8 cellular contexts compared by ENCODE assay signal in the genomic region with DNA sequence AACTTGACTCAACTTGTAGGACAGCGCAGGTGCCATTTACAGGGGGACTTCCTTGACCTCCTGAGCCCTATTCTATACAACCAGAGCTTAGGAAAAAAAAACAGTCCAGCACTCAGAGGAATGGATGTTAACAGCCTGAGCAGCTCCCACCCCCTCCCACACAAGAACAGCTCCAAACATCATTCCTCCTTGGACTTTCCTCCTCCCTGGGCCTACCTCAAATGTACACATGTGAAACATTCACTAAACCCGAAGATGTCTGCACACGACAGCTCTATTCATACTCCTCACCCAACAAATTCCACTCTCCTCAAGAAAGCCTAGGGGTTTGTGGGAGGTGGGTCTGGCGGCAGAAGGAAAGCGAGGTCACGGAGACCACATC. TPM values are rescaled to one million over a fixed set of nuclear protein-coding genes. Genes with fewer than 3 reads are reported as not detected.
DNase-seq lines count a peak whose midpoint lies in the region; ATAC-seq and TF ChIP-seq lines count a peak whose summit lies in the region.

No MANE protein-coding gene starts in this region.

- H3K79me2 ChIP-seq in mesendoderm (ENCODE audit: control insufficient read depth, insufficient read depth, low read length): peaks cover 19% of the 10 kb centered on the region

- H3K4ac ChIP-seq in mesendoderm (ENCODE audit: low read depth, low read length): no peak overlapping the region

- H3K27ac Mint-ChIP-seq in MCF 10A (ENCODE audit: low read depth, unreplicated experiment): peak overlapping the region; percentile 73

- in situ Hi-C loops in GM13976 (cut with MboI; ENCODE audit: low sequenced_read_pairs, unreplicated experiment): no loop called here

- peaks cover 4 to 37% (median 28%) of the 10 kb centered on the region in 12 donors for H3K4me1 ChIP-seq in heart left ventricle
- H3K4me1 ChIP-seq in mesendoderm (ENCODE audit: control insufficient read depth, low read depth, low read length): peaks cover 8% of the 10 kb centered on the region
- peaks cover 5 to 25% of the 10 kb centered on the region in 2 donors for H3K4me1 ChIP-seq in uterus

- intact Hi-C loops in heart left ventricle (cut with DNase I) (loop anchor here in 2 of 10 donors (5.0 kb wide), 3 partner anchors 101 to 241 kb away; partner anchors contain the start of genes NCKIPSD (in 1 of the 2) and PFKFB4 (in 1 of the 2)), left ventricle myocardium superior (cut with micrococcal nuclease) (no loop called here), MCF 10A (cut with micrococcal nuclease) (loop anchor here (5.0 kb wide), 1 partner anchor 101 kb away; no protein-coding TSS in a partner anchor), uterus (cut with DNase I; ENCODE audit: low total_unique reads) (no loop called here)

- peak overlapping the region; percentile 97 for H3K56ac ChIP-seq in mesendoderm (ENCODE audit: low read length)

- peak overlapping the region; percentile 100 for H3K4me2 ChIP-seq in mesendoderm (ENCODE audit: low read length)

- H3K27me3 ChIP-seq in heart left ventricle (no peaks in the 10 kb centered on the region), mesendoderm (ENCODE audit: insufficient read depth, low read length, poor library complexity) (no peaks in the 10 kb centered on the region), uterus (no peaks in the 10 kb centered on the region)

- H3K18ac ChIP-seq in mesendoderm (ENCODE audit: low read length): no peak overlapping the region

- no peaks in the 10 kb centered on the region for H3K27me3 Mint-ChIP-seq in MCF 10A (ENCODE audit: insufficient read depth, unreplicated experiment)

- H3K9me3 ChIP-seq in heart left ventricle: no peaks in the 10 kb centered on the region
- no peaks in the 10 kb centered on the region for H3K9me3 ChIP-seq in uterus

- peaks cover 0 to 51% (median 33%) of the 10 kb centered on the region in 9 donors for H3K36me3 ChIP-seq in heart left ventricle
- peaks cover 4% of the 10 kb centered on the region for H3K36me3 ChIP-seq in mesendoderm (ENCODE audit: control insufficient read depth, insufficient read depth, low read length)
- H3K36me3 ChIP-seq in uterus: no peaks in the 10 kb centered on the region

- H3K9ac ChIP-seq in mesendoderm (ENCODE audit: low read length): peak overlapping the region; percentile 91

- peak overlapping the region; percentile 39 for H2BK5ac ChIP-seq in mesendoderm (ENCODE audit: low read length)

- CTCF ChIA-PET in MCF 10A (lab: Yijun Ruan, JAX): interaction anchor here (0.7 to 4.7 kb wide), 9 partner anchors 9 to 580 kb away, joined by 3 to 57 read pairs (median 6); no protein-coding TSS in a partner anchor

- H3K4me1 Mint-ChIP-seq in MCF 10A (ENCODE audit: insufficient read depth, unreplicated experiment): peaks cover 25% of the 10 kb centered on the region

- peaks cover 14% of the 10 kb centered on the region for H3K79me1 ChIP-seq in mesendoderm (ENCODE audit: low read length)

- H3K4me3 ChIP-seq in heart left ventricle (peak overlapping the region; percentile 60 to 98 (median 84)), mesendoderm (ENCODE audit: low read length) (peak overlapping the region; percentile 69), uterus (peak overlapping the region; percentile 59 to 89)

- no peak overlapping the region for H4K8ac ChIP-seq in mesendoderm (ENCODE audit: low read depth, low read length)

- TF ChIP-seq CTCF in heart left ventricle (IDR thresholded peaks at IDR 0.05): no peak
- no peak for TF ChIP-seq CTCF in MCF 10A (IDR thresholded peaks at IDR 0.05; ENCODE audit: unreplicated experiment)
- no peak for TF ChIP-seq CTCF in uterus (IDR thresholded peaks at IDR 0.05)
- no peak for TF ChIP-seq CTCF in GM13976 (IDR thresholded peaks at IDR 0.05; ENCODE audit: borderline replicate concordance, control extremely low read depth, extremely low read depth, insufficient read depth, missing control alignments)

- no peak for ATAC-seq in heart left ventricle
- no peak for ATAC-seq in left ventricle myocardium superior

- peak overlapping the region; percentile 96 for H3K4me3 Mint-ChIP-seq in MCF 10A (ENCODE audit: unreplicated experiment)

- H2BK15ac ChIP-seq in mesendoderm (replicated peaks; ENCODE audit: low read depth): no peak overlapping the region

- POLR2A ChIA-PET in MCF 10A (lab: Yijun Ruan, JAX): interaction anchor here (0.6 to 6.0 kb wide), 31 partner anchors 10 to 583 kb away, joined by 3 to 61 read pairs (median 4); partner anchors contain the start of genes CDC25A, IMPDH2, IP6K2 and PFKFB4

- no peak overlapping the region for H2BK120ac ChIP-seq in mesendoderm (ENCODE audit: low read depth, low read length)

- peak overlapping the region; percentile 9 for H2AK5ac ChIP-seq in mesendoderm (ENCODE audit: low read length)

- H3K27ac ChIP-seq in heart left ventricle (peak overlapping the region; percentile 49 to 94 (median 88)), mesendoderm (ENCODE audit: low read depth, low read length) (no peak overlapping the region), uterus (peak overlapping the region; percentile 85 to 93)

- no peak overlapping the region for H4K5ac ChIP-seq in mesendoderm (ENCODE audit: low read length)

- TF ChIP-seq POLR2A in heart left ventricle (IDR thresholded peaks at IDR 0.05) (no peak), uterus (IDR thresholded peaks at IDR 0.05) (no peak)

- WGBS in heart left ventricle, 4 donors: 12 to 16% (median 14%) methylated on average over 5 to 6 of the region's 6 CpGs
- WGBS in mesendoderm (ENCODE audit: extremely low coverage, insufficient coverage, low lambda C conversion rate): no CpG with 5 or more reads among the region's 6 CpGs

- peak overlapping the region; percentile 15 for H3K23ac ChIP-seq in mesendoderm (ENCODE audit: low read length)

- H3K9me3 Mint-ChIP-seq in MCF 10A (ENCODE audit: unreplicated experiment): no peaks in the 10 kb centered on the region

- H3K36me3 Mint-ChIP-seq in MCF 10A (ENCODE audit: insufficient read depth, unreplicated experiment): peaks cover 54% of the 10 kb centered on the region

- no peak for DNase-seq in heart left ventricle
- DNase-seq in left ventricle myocardium superior: no peak
- no peak for DNase-seq in MCF 10A (ENCODE audit: unreplicated experiment)
- no peak for DNase-seq in mesendoderm
- DNase-seq in uterus: no peak
- no peak for DNase-seq in Kasumi-1 (lab: John Stamatoyannopoulos, UW)
- DNase-seq in NCI-H1436 treated with DMSO at 0.1 percent for 48 hours (lab: John Stamatoyannopoulos, UW): no peak
- no peak for DNase-seq in GM13976 (ENCODE audit: low spot score)

- TSS peak; percentile 73 for BruUV-seq in MCF 10A (replicated peaks; lab: Mats Ljungman, UMichigan)

RNA-seq across cellular contexts. Expression of gene ATRIP, which starts 0.5 kb away (rescaled TPM):
- 1 to 10 TPM; 2.1 to 5.0 (median 3.6) TPM for total RNA-seq in heart left ventricle
- 1 to 10 TPM; 2.6 to 5.1 TPM for polyA plus RNA-seq in heart left ventricle
- 4.9 TPM for total RNA-seq in left ventricle myocardium superior
- total RNA-seq in MCF 10A (2022): 8.6 and 9.1 TPM in 2 replicates
- 15.5 TPM for polyA plus RNA-seq in mesendoderm (2013, experiment 1 of 2)
- 16.0 TPM for polyA plus RNA-seq in mesendoderm (2013, experiment 2 of 2)
- 10 to 100 TPM in 1 of 4 donors, 1 to 10 TPM in 3; 5.3 to 11.5 (median 7.5) TPM for total RNA-seq in uterus

RNA-seq across cellular contexts. Expression of gene TMA7, which starts 6.0 kb away (rescaled TPM):
- total RNA-seq in heart left ventricle (100 to 1,000 TPM; 177 to 284 (median 198) TPM), left ventricle myocardium superior (262 TPM), MCF 10A (2022) (356 and 372 TPM in 2 replicates), uterus (100 to 1,000 TPM in 3 of 4 donors, 10 to 100 TPM in 1; 94.8 to 195 (median 141) TPM)
- 100 to 1,000 TPM; 289 to 733 TPM for polyA plus RNA-seq in heart left ventricle
- polyA plus RNA-seq in mesendoderm (2013, experiment 1 of 2): 1,066 TPM
- 1,068 TPM for polyA plus RNA-seq in mesendoderm (2013, experiment 2 of 2)

RNA-seq across cellular contexts. Expression of gene CCDC51, which starts 6.1 kb away (rescaled TPM):
- total RNA-seq in heart left ventricle (10 to 100 TPM in 6 of 9 donors, 1 to 10 TPM in 3; 8.2 to 14.8 (median 11.6) TPM), left ventricle myocardium superior (13.3 TPM), MCF 10A (2022) (31.9 and 32.5 TPM in 2 replicates), uterus (10 to 100 TPM in 2 of 4 donors, 1 to 10 TPM in 2; 2.6 to 11.1 (median 7.8) TPM)
- 10 to 100 TPM in 1 of 2 donors, 1 to 10 TPM in 1; 9.3 to 13.5 TPM for polyA plus RNA-seq in heart left ventricle
- polyA plus RNA-seq in mesendoderm (2013, experiment 1 of 2): 17.5 TPM
- polyA plus RNA-seq in mesendoderm (2013, experiment 2 of 2): 16.4 TPM

RNA-seq across cellular contexts. Expression of gene PLXNB1, which starts 16.1 kb away (rescaled TPM):
- total RNA-seq in heart left ventricle (10 to 100 TPM; 28.0 to 71.8 (median 46.4) TPM), left ventricle myocardium superior (50.8 TPM), MCF 10A (2022) (90.0 and 101 TPM in 2 replicates), uterus (100 to 1,000 TPM in 1 of 4 donors, 10 to 100 TPM in 3; 23.5 to 133 (median 60.9) TPM)
- polyA plus RNA-seq in heart left ventricle: 10 to 100 TPM; 31.8 to 64.6 TPM
- polyA plus RNA-seq in mesendoderm (2013, experiment 1 of 2): 58.6 TPM
- 54.5 TPM for polyA plus RNA-seq in mesendoderm (2013, experiment 2 of 2)

RNA-seq across cellular contexts. Expression of gene SHISA5, which starts 57.9 kb away (rescaled TPM):
- 100 to 1,000 TPM in 2 of 9 donors, 10 to 100 TPM in 7; 38.6 to 124 (median 54.6) TPM for total RNA-seq in heart left ventricle
- polyA plus RNA-seq in heart left ventricle: 10 to 100 TPM; 25.8 to 68.5 TPM
- 39.1 TPM for total RNA-seq in left ventricle myocardium superior
- total RNA-seq in MCF 10A (2022): 131 and 170 TPM in 2 replicates
- 181 TPM for polyA plus RNA-seq in mesendoderm (2013, experiment 1 of 2)
- polyA plus RNA-seq in mesendoderm (2013, experiment 2 of 2): 171 TPM
- 100 to 1,000 TPM in 1 of 4 donors, 10 to 100 TPM in 3; 52.4 to 210 (median 72.8) TPM for total RNA-seq in uterus
